ENCODE assay signal across 2 cellular contexts in the genomic region with DNA sequence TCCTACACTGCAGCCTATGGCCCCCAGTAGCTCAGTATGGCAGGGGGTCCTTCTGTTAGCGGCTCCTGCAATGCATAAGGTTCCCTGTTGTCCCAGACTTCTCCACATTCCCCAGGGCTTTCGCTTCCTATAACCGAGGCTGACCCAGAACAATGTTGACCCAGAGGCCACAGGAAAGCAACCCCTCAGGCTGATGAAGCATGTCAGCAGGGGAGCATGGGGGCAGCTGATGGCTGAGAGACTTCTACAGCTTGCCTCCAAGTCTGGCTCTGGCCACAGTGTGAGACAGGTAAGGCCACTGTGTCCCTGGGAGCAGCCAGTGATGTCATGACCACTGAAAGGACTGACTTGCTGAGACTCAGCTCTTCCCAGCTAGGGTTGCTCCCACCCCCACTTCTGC.
TF ChIP-seq lines count a peak whose summit lies in the region.

No MANE protein-coding gene starts in this region.

TF ChIP-seq in HepG2, 621 proteins besides CTCF, POLR2A, EP300 and RAD21:
- TF ChIP-seq, protein P1, sequence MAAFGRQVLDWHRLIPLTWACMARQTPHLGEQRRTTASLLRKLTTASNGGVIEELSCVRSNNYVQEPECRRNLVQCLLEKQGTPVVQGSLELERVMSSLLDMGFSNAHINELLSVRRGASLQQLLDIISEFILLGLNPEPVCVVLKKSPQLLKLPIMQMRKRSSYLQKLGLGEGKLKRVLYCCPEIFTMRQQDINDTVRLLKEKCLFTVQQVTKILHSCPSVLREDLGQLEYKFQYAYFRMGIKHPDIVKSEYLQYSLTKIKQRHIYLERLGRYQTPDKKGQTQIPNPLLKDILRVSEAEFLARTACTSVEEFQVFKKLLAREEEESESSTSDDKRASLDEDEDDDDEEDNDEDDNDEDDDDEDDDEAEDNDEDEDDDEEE (CRISPR knock-in tag; IDR thresholded peaks at IDR 0.05): no peak
- TF ChIP-seq ZNF569 (CRISPR knock-in tag; IDR thresholded peaks at IDR 0.05; ENCODE audit: borderline replicate concordance): no peak
- TF ChIP-seq CCDC6 (CRISPR knock-in tag; IDR thresholded peaks at IDR 0.05): no peak
- no peak for TF ChIP-seq ZBTB21 (CRISPR knock-in tag; IDR thresholded peaks at IDR 0.05)
- no peak for TF ChIP-seq ZNF557 (CRISPR knock-in tag; IDR thresholded peaks at IDR 0.05)
- TF ChIP-seq RORA (CRISPR knock-in tag; IDR thresholded peaks at IDR 0.05): no peak
- no peak for TF ChIP-seq ZNF772 (CRISPR knock-in tag; IDR thresholded peaks at IDR 0.05)
- TF ChIP-seq ZNF652 (CRISPR knock-in tag; IDR thresholded peaks at IDR 0.05; ENCODE audit: borderline replicate concordance, low read depth): no peak
- no peak for TF ChIP-seq ZNF607 (CRISPR knock-in tag; IDR thresholded peaks at IDR 0.05; ENCODE audit: borderline replicate concordance)
- TF ChIP-seq SRSF1 (optimal IDR thresholded peaks at IDR 0.05; ENCODE audit: low read depth, low read length): no peak
- no peak for TF ChIP-seq ZEB1 (IDR thresholded peaks at IDR 0.05; ENCODE audit: insufficient replicate concordance, low read depth)
- no peak for TF ChIP-seq ZNF703 (CRISPR knock-in tag; IDR thresholded peaks at IDR 0.05; ENCODE audit: borderline replicate concordance)
- no peak for TF ChIP-seq TSC22D2 (CRISPR knock-in tag; IDR thresholded peaks at IDR 0.05; ENCODE audit: borderline replicate concordance)
- no peak for TF ChIP-seq ZNF441 (CRISPR knock-in tag; IDR thresholded peaks at IDR 0.05; ENCODE audit: borderline replicate concordance)
- TF ChIP-seq MAF1 (CRISPR knock-in tag; IDR thresholded peaks at IDR 0.05; ENCODE audit: borderline replicate concordance): no peak
- TF ChIP-seq ZNF558 (CRISPR knock-in tag; IDR thresholded peaks at IDR 0.05; ENCODE audit: borderline replicate concordance): no peak
- no peak for TF ChIP-seq ETV5 (CRISPR knock-in tag; IDR thresholded peaks at IDR 0.05; ENCODE audit: borderline replicate concordance)
- TF ChIP-seq MAFF (IDR thresholded peaks at IDR 0.05; ENCODE audit: low read depth, low read length): no peak

TF ChIP-seq in GM12878, 131 proteins besides CTCF, POLR2A, EP300 and RAD21:
- TF ChIP-seq ZSCAN29 (IDR thresholded peaks at IDR 0.05) (no peak), GATAD2B (conservative IDR thresholded peaks at IDR 0.05; ENCODE audit: low read depth) (no peak), POLR2AphosphoS5 (IDR thresholded peaks at IDR 0.05; ENCODE audit: low read length) (no peak), MTA2 (IDR thresholded peaks at IDR 0.05; ENCODE audit: low read depth) (no peak), TAF1 (IDR thresholded peaks at IDR 0.05; ENCODE audit: borderline replicate concordance, low read depth, low read length) (no peak), NFIC (IDR thresholded peaks at IDR 0.05; ENCODE audit: low read depth, low read length) (no peak), RELA (IDR thresholded peaks at IDR 0.05; ENCODE audit: borderline replicate concordance, partially characterized antibody) (no peak), NFYA (IDR thresholded peaks at IDR 0.05; ENCODE audit: borderline replicate concordance, low read depth, low read length) (no peak), RB1 (IDR thresholded peaks at IDR 0.05; ENCODE audit: borderline replicate concordance) (no peak), SRF (IDR thresholded peaks at IDR 0.05; ENCODE audit: low read depth in 2 of 2, low read length in 2 of 2) (no peak), ZZZ3 (IDR thresholded peaks at IDR 0.05; ENCODE audit: control insufficient read depth, insufficient read length, low read depth) (no peak)
- TF ChIP-seq, protein P2, sequence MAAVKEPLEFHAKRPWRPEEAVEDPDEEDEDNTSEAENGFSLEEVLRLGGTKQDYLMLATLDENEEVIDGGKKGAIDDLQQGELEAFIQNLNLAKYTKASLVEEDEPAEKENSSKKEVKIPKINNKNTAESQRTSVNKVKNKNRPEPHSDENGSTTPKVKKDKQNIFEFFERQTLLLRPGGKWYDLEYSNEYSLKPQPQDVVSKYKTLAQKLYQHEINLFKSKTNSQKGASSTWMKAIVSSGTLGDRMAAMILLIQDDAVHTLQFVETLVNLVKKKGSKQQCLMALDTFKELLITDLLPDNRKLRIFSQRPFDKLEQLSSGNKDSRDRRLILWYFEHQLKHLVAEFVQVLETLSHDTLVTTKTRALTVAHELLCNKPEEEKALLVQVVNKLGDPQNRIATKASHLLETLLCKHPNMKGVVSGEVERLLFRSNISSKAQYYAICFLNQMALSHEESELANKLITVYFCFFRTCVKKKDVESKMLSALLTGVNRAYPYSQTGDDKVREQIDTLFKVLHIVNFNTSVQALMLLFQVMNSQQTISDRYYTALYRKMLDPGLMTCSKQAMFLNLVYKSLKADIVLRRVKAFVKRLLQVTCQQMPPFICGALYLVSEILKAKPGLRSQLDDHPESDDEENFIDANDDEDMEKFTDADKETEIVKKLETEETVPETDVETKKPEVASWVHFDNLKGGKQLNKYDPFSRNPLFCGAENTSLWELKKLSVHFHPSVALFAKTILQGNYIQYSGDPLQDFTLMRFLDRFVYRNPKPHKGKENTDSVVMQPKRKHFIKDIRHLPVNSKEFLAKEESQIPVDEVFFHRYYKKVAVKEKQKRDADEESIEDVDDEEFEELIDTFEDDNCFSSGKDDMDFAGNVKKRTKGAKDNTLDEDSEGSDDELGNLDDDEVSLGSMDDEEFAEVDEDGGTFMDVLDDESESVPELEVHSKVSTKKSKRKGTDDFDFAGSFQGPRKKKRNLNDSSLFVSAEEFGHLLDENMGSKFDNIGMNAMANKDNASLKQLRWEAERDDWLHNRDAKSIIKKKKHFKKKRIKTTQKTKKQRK (IDR thresholded peaks at IDR 0.05; ENCODE audit: low read depth, low read length): no peak
- TF ChIP-seq, protein P3, sequence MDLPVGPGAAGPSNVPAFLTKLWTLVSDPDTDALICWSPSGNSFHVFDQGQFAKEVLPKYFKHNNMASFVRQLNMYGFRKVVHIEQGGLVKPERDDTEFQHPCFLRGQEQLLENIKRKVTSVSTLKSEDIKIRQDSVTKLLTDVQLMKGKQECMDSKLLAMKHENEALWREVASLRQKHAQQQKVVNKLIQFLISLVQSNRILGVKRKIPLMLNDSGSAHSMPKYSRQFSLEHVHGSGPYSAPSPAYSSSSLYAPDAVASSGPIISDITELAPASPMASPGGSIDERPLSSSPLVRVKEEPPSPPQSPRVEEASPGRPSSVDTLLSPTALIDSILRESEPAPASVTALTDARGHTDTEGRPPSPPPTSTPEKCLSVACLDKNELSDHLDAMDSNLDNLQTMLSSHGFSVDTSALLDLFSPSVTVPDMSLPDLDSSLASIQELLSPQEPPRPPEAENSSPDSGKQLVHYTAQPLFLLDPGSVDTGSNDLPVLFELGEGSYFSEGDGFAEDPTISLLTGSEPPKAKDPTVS (IDR thresholded peaks at IDR 0.05; ENCODE audit: low read depth, low read length): no peak
- TF ChIP-seq, protein P4, sequence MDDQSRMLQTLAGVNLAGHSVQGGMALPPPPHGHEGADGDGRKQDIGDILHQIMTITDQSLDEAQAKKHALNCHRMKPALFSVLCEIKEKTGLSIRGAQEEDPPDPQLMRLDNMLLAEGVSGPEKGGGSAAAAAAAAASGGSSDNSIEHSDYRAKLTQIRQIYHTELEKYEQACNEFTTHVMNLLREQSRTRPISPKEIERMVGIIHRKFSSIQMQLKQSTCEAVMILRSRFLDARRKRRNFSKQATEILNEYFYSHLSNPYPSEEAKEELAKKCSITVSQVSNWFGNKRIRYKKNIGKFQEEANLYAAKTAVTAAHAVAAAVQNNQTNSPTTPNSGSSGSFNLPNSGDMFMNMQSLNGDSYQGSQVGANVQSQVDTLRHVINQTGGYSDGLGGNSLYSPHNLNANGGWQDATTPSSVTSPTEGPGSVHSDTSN (IDR thresholded peaks at IDR 0.05; ENCODE audit: insufficient replicate concordance, low read depth, low read length): no peak
